23 cellular contexts compared by ENCODE assay signal in the genomic region with DNA sequence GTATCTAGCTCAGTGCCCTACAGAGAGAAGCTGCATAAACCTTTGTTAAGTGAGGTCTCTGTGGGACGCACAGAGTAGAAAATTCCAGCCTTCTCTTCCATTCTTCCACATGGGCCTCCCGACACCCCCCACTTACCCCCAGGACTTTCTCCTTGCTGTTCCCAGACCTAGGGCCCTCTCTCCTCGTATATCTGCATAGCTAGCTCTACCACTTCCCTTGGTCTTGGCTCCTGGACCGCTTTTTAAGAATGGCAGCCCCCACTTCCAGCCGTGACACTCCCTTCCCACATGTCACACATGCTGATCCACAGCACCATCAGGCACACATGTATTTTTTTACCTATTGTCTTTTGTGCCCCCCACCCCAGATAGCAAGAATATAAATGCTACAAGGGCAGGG. TPM values are rescaled to one million over a fixed set of nuclear protein-coding genes. Genes with fewer than 3 reads are reported as not detected.
DNase-seq lines count a peak whose midpoint lies in the region; ATAC-seq and TF ChIP-seq lines count a peak whose summit lies in the region.
"Had no signal": no experiment of that assay in that cellular context is flagged by ENCODE, and none has a peak within 500 bp of the region (broad histone marks: within the 10 kb centered on the region; RNA-seq: fewer than 3 reads in every experiment).

No MANE protein-coding gene starts in this region.

- H3K36me3 Mint-ChIP-seq in activated CD8-positive, alpha-beta T cell treated with anti-CD3 and anti-CD28 coated beads, Interleukin-2, amount 10 ng/mL, durations not matched to agents 7 days and 5 days (ENCODE audit: low read depth) = peaks cover 87% of the 10 kb centered on the region
- H3K36me3 Mint-ChIP-seq in activated CD8-positive, alpha-beta T cell treated with anti-CD3 and anti-CD28 coated beads for 36 hours (ENCODE audit: low read depth) = peaks cover 34% of the 10 kb centered on the region
- peaks cover 38% of the 10 kb centered on the region for H3K36me3 Mint-ChIP-seq in activated naive CD8-positive, alpha-beta T cell treated with anti-CD3 and anti-CD28 coated beads, Interleukin-2, amount 10 ng/mL, durations not matched to agents 7 days and 5 days
- peaks cover 20% of the 10 kb centered on the region for H3K36me3 Mint-ChIP-seq in activated naive CD8-positive, alpha-beta T cell treated with anti-CD3 and anti-CD28 coated beads for 36 hours
- H3K36me3 Mint-ChIP-seq: CD14-positive monocyte had no signal

- TF ChIP-seq CTCF in activated CD8-positive, alpha-beta T cell treated with anti-CD3 and anti-CD28 coated beads for 36 hours (IDR thresholded peaks at IDR 0.05) = no peak

- DNase-seq in activated CD8-positive, alpha-beta T cell treated with anti-CD3 and anti-CD28 coated beads, Interleukin-2, amount 10 ng/mL, durations not matched to agents 7 days and 5 days = no peak
- DNase-seq in activated CD8-positive, alpha-beta T cell treated with anti-CD3 and anti-CD28 coated beads for 36 hours = no peak
- no peak for DNase-seq in activated naive CD8-positive, alpha-beta T cell treated with anti-CD3 and anti-CD28 coated beads, Interleukin-2, amount 10 ng/mL, durations not matched to agents 7 days and 5 days
- DNase-seq in activated naive CD8-positive, alpha-beta T cell treated with anti-CD3 and anti-CD28 coated beads for 36 hours = no peak
- DNase-seq in islet precursor cell (peak; percentile 31), NCI-H1092 treated with DMSO at 0.1 percent for 48 hours (lab: John Stamatoyannopoulos, UW) (no peak)
- DNase-seq in stimulated activated CD8-positive, alpha-beta memory T cell treated with anti-CD3 and anti-CD28 coated beads, Interleukin-4, amount 100 ng/mL, for 48 hours = no peak
- DNase-seq: COR-L47, HFFc6, Karpas-422, NCI-H1092, NCI-H146, NCI-H1930, NCI-H2107, NCI-H524, NCI-H748 treated with DMSO at 0.1 percent for 48 hours, SIG-M5 had no signal

- no peaks in the 10 kb centered on the region for H3K27me3 Mint-ChIP-seq in activated CD8-positive, alpha-beta T cell treated with anti-CD3 and anti-CD28 coated beads, Interleukin-2, amount 10 ng/mL, durations not matched to agents 7 days and 5 days (ENCODE audit: low read depth)
- H3K27me3 Mint-ChIP-seq in activated CD8-positive, alpha-beta T cell treated with anti-CD3 and anti-CD28 coated beads for 36 hours = no peaks in the 10 kb centered on the region
- H3K27me3 Mint-ChIP-seq in activated naive CD8-positive, alpha-beta T cell treated with anti-CD3 and anti-CD28 coated beads, Interleukin-2, amount 10 ng/mL, durations not matched to agents 7 days and 5 days = no peaks in the 10 kb centered on the region
- no peaks in the 10 kb centered on the region for H3K27me3 Mint-ChIP-seq in activated naive CD8-positive, alpha-beta T cell treated with anti-CD3 and anti-CD28 coated beads for 36 hours

- H3K4me1 Mint-ChIP-seq in activated CD8-positive, alpha-beta T cell treated with anti-CD3 and anti-CD28 coated beads, Interleukin-2, amount 10 ng/mL, durations not matched to agents 7 days and 5 days (ENCODE audit: low read depth) = peaks cover 13% of the 10 kb centered on the region
- H3K4me1 Mint-ChIP-seq in activated CD8-positive, alpha-beta T cell treated with anti-CD3 and anti-CD28 coated beads for 36 hours (ENCODE audit: low read depth) = peaks cover 24% of the 10 kb centered on the region
- peaks cover 11% of the 10 kb centered on the region for H3K4me1 Mint-ChIP-seq in activated naive CD8-positive, alpha-beta T cell treated with anti-CD3 and anti-CD28 coated beads, Interleukin-2, amount 10 ng/mL, durations not matched to agents 7 days and 5 days
- peaks cover 23% of the 10 kb centered on the region for H3K4me1 Mint-ChIP-seq in activated naive CD8-positive, alpha-beta T cell treated with anti-CD3 and anti-CD28 coated beads for 36 hours
- H3K4me1 Mint-ChIP-seq: B cell, CD14-positive monocyte had no signal

- H3K9me3 Mint-ChIP-seq in activated CD8-positive, alpha-beta T cell treated with anti-CD3 and anti-CD28 coated beads, Interleukin-2, amount 10 ng/mL, durations not matched to agents 7 days and 5 days (ENCODE audit: insufficient read depth) = no peaks in the 10 kb centered on the region
- no peaks in the 10 kb centered on the region for H3K9me3 Mint-ChIP-seq in activated CD8-positive, alpha-beta T cell treated with anti-CD3 and anti-CD28 coated beads for 36 hours
- H3K9me3 Mint-ChIP-seq in activated naive CD8-positive, alpha-beta T cell treated with anti-CD3 and anti-CD28 coated beads, Interleukin-2, amount 10 ng/mL, durations not matched to agents 7 days and 5 days = no peaks in the 10 kb centered on the region
- H3K9me3 Mint-ChIP-seq in activated naive CD8-positive, alpha-beta T cell treated with anti-CD3 and anti-CD28 coated beads for 36 hours = no peaks in the 10 kb centered on the region
- H3K9me3 Mint-ChIP-seq: CD14-positive monocyte, GM23338, HFFc6 had no signal

- no peak overlapping the region for H3K4me3 Mint-ChIP-seq in activated CD8-positive, alpha-beta T cell treated with anti-CD3 and anti-CD28 coated beads, Interleukin-2, amount 10 ng/mL, durations not matched to agents 7 days and 5 days
- no peak overlapping the region for H3K4me3 Mint-ChIP-seq in activated CD8-positive, alpha-beta T cell treated with anti-CD3 and anti-CD28 coated beads for 36 hours
- no peak overlapping the region for H3K4me3 Mint-ChIP-seq in activated naive CD8-positive, alpha-beta T cell treated with anti-CD3 and anti-CD28 coated beads, Interleukin-2, amount 10 ng/mL, durations not matched to agents 7 days and 5 days
- no peak overlapping the region for H3K4me3 Mint-ChIP-seq in activated naive CD8-positive, alpha-beta T cell treated with anti-CD3 and anti-CD28 coated beads for 36 hours
- H3K4me3 Mint-ChIP-seq: B cell, CD14-positive monocyte, GM23338, HFFc6 had no signal

- CTCF ChIA-PET in activated CD8-positive, alpha-beta T cell treated with anti-CD3 and anti-CD28 coated beads, Interleukin-2, amount 10 ng/mL, durations not matched to agents 7 days and 5 days (lab: Charles Lee) = interaction anchor here (0.5 to 1.3 kb wide), 4 partner anchors 17 to 240 kb away, joined by 3 read pairs; no protein-coding TSS in a partner anchor
- CTCF ChIA-PET in activated CD8-positive, alpha-beta T cell treated with anti-CD3 and anti-CD28 coated beads for 36 hours (lab: Charles Lee) = interaction anchor here (1.2 to 1.3 kb wide), 2 partner anchors 22 to 122 kb away, joined by 3 to 6 read pairs; no protein-coding TSS in a partner anchor

- peak overlapping the region; percentile 31 for H3K27ac Mint-ChIP-seq in activated CD8-positive, alpha-beta T cell treated with anti-CD3 and anti-CD28 coated beads, Interleukin-2, amount 10 ng/mL, durations not matched to agents 7 days and 5 days
- no peak overlapping the region for H3K27ac Mint-ChIP-seq in activated CD8-positive, alpha-beta T cell treated with anti-CD3 and anti-CD28 coated beads for 36 hours
- peak overlapping the region; percentile 44 for H3K27ac Mint-ChIP-seq in activated naive CD8-positive, alpha-beta T cell treated with anti-CD3 and anti-CD28 coated beads, Interleukin-2, amount 10 ng/mL, durations not matched to agents 7 days and 5 days
- H3K27ac Mint-ChIP-seq in activated naive CD8-positive, alpha-beta T cell treated with anti-CD3 and anti-CD28 coated beads for 36 hours = no peak overlapping the region
- H3K27ac Mint-ChIP-seq: GM23338, HFFc6 had no signal

- intact Hi-C loops in activated CD8-positive, alpha-beta T cell treated with anti-CD3 and anti-CD28 coated beads for 36 hours (cut with micrococcal nuclease) = no loop called here

- POLR2A ChIA-PET in activated CD8-positive, alpha-beta T cell treated with anti-CD3 and anti-CD28 coated beads, Interleukin-2, amount 10 ng/mL, durations not matched to agents 7 days and 5 days (lab: Charles Lee) = interaction anchor here (1.6 kb wide), 1 partner anchor 21 kb away, joined by 9 read pairs; no protein-coding TSS in a partner anchor
- POLR2A ChIA-PET in activated CD8-positive, alpha-beta T cell treated with anti-CD3 and anti-CD28 coated beads for 36 hours (lab: Charles Lee) = interaction anchor here (1.0 kb wide), 1 partner anchor 19 kb away, joined by 3 read pairs; no protein-coding TSS in a partner anchor
- POLR2A ChIA-PET in activated naive CD8-positive, alpha-beta T cell treated with anti-CD3 and anti-CD28 coated beads, Interleukin-2, amount 10 ng/mL, durations not matched to agents 7 days and 5 days (lab: Charles Lee) = no interaction called here

- no peak for ATAC-seq in activated CD8-positive, alpha-beta T cell treated with anti-CD3 and anti-CD28 coated beads, Interleukin-2, amount 10 ng/mL, durations not matched to agents 7 days and 5 days
- ATAC-seq in activated CD8-positive, alpha-beta T cell treated with anti-CD3 and anti-CD28 coated beads for 36 hours = no peak
- ATAC-seq in activated naive CD8-positive, alpha-beta T cell treated with anti-CD3 and anti-CD28 coated beads, Interleukin-2, amount 10 ng/mL, durations not matched to agents 7 days and 5 days (ENCODE audit: low read depth) = no peak
- ATAC-seq in GM21526 (IDR thresholded peaks at IDR 0.05; ENCODE audit: low FRiP score, unreplicated experiment) = no peak
- ATAC-seq: GM23338, HepG2 had no signal

RNA-seq across cellular contexts. Expression of a gene that starts 16.7 kb away (rescaled TPM):
- total RNA-seq in activated CD8-positive, alpha-beta T cell treated with anti-CD3 and anti-CD28 coated beads, Interleukin-2, amount 10 ng/mL, durations not matched to agents 7 days and 5 days = 1 to 10 TPM; 8.7 to 9.1 TPM
- total RNA-seq in activated CD8-positive, alpha-beta T cell treated with anti-CD3 and anti-CD28 coated beads for 36 hours = 10 to 100 TPM; 11.1 to 11.6 TPM
- 1 to 10 TPM; 5.4 to 5.8 TPM for total RNA-seq in activated naive CD8-positive, alpha-beta T cell treated with anti-CD3 and anti-CD28 coated beads, Interleukin-2, amount 10 ng/mL, durations not matched to agents 7 days and 5 days
- 1 to 10 TPM; 7.5 to 7.8 TPM for total RNA-seq in activated naive CD8-positive, alpha-beta T cell treated with anti-CD3 and anti-CD28 coated beads for 36 hours
- total RNA-seq: HFFc6, HT1080 had no signal

RNA-seq across cellular contexts. Expression of a gene that starts 54.2 kb away (rescaled TPM):
- 100 to 1,000 TPM; 126 to 129 TPM for total RNA-seq in activated CD8-positive, alpha-beta T cell treated with anti-CD3 and anti-CD28 coated beads, Interleukin-2, amount 10 ng/mL, durations not matched to agents 7 days and 5 days
- 10 to 100 TPM; 53.5 to 64.9 TPM for total RNA-seq in activated CD8-positive, alpha-beta T cell treated with anti-CD3 and anti-CD28 coated beads for 36 hours
- total RNA-seq in activated naive CD8-positive, alpha-beta T cell treated with anti-CD3 and anti-CD28 coated beads, Interleukin-2, amount 10 ng/mL, durations not matched to agents 7 days and 5 days = 100 to 1,000 TPM; 163 to 164 TPM
- 10 to 100 TPM; 81.2 to 88.1 TPM for total RNA-seq in activated naive CD8-positive, alpha-beta T cell treated with anti-CD3 and anti-CD28 coated beads for 36 hours

Comparison
In these comparisons a context has a peak if more than half of its experiments do, and no peak if none do; other contexts are left out.
1. H3K27ac Mint-ChIP-seq: peak in activated CD8-positive, alpha-beta T cell treated with anti-CD3 and anti-CD28 coated beads, Interleukin-2, amount 10 ng/mL, durations not matched to agents 7 days and 5 days (single experiment) and activated naive CD8-positive, alpha-beta T cell treated with anti-CD3 and anti-CD28 coated beads, Interleukin-2, amount 10 ng/mL, durations not matched to agents 7 days and 5 days (single experiment); none in activated CD8-positive, alpha-beta T cell treated with anti-CD3 and anti-CD28 coated beads for 36 hours (single experiment) and activated naive CD8-positive, alpha-beta T cell treated with anti-CD3 and anti-CD28 coated beads for 36 hours (single experiment).